In genomic region chr4:185912779-185913178, GRCh38 we compare ENCODE assay signal across 1 cellular context.
TF ChIP-seq lines count a peak whose summit lies in the region.

No MANE protein-coding gene starts in this region.

TF ChIP-seq in Ishikawa, 13 proteins besides CTCF, POLR2A, EP300 and RAD21 (continued from another document):
- no peak for TF ChIP-seq YY1 (IDR thresholded peaks at IDR 0.05; ENCODE audit: low read depth)
